In the genomic region with DNA sequence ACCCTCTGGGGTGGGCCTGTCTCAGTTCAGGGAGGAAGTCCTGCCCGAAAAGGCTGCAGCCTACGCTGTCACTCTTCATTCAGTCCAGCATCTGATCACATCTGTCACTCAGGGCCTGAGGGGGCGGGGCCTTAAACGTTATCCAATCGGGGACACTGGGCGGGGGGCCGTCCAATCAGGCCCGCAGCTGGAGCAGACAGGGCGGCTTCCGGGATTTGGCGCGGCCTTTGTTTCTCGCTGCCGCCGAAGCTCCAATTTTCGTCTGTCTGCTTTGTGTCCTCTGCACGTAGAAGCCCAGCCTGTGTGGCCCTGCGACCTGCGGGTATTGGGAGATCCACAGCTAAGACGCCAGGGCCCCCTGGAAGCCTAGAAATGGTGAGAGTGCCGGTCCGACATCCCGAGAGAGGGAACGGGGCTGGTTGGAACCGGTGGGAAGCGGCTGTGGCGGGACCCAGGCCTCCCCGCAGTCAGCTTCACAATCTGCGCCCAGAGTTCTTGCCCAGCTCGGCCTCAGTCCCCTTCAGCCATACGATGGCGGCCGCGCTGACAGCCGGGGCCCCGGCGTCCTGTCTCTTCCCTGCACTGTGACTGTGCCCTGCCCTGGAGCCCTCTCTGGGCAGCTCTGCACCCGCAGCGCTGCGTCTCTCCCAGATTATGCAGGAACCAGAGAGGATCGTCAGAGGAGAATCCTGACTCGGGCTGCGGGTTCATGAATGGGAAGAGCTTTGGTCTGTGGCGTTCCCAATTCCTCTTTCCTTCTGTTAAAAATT, we compare ENCODE assay signal across 8 cellular contexts. TPM values are rescaled to one million over a fixed set of nuclear protein-coding genes. Genes with fewer than 3 reads are reported as not detected.
A peak's percentile ranks its signal among the peaks of the same experiment; 100 is the strongest.
DNase-seq lines count a peak whose midpoint lies in the region; ATAC-seq and TF ChIP-seq lines count a peak whose summit lies in the region.

ZNF730 (plus strand) TSS at position 224 of the 770 bp plus-strand sequence; CDS start at position 373, 149 bp downstream.

- peak; percentile 61 for DNase-seq in NCI-H345 (lab: John Stamatoyannopoulos, UW)
- DNase-seq in activated T-cell treated with anti-CD3 and anti-CD28 coated beads for 4 hours: peak; percentile 18
- DNase-seq in fibroblast of mammary gland (ENCODE audit: low read depth): peak; percentile 83
- DNase-seq in naive thymus-derived CD4-positive, alpha-beta T cell: peak in 8 of 9 donors; percentile 5 to 50 (median 18)
- DNase-seq in stimulated activated naive B cell treated with anti-CD40 and anti-IgM and Interleukin-4, amounts not matched to agents 10 μg/mL and 1 μg/mL and 100 μg/mL, for 72 hours: peak; percentile 50
- no peak for DNase-seq in SW 1271 (lab: John Stamatoyannopoulos, UW)

- H3K9me3 ChIP-seq in ES-I3 (ENCODE audit: control insufficient read depth, insufficient read depth, low read length): no peaks in the 10 kb centered on the region
- no peaks in the 10 kb centered on the region for H3K9me3 ChIP-seq in naive thymus-derived CD4-positive, alpha-beta T cell (ENCODE audit: control insufficient read depth in 2 of 3, low read length in 3 of 3)

- peaks cover 3 to 41% (median 8%) of the 10 kb centered on the region in 11 donors for H3K9me3 Mint-ChIP-seq in naive thymus-derived CD4-positive, alpha-beta T cell
- peaks cover 0 to 2% of the 10 kb centered on the region in 2 donors for H3K9me3 Mint-ChIP-seq in stimulated activated naive B cell treated with anti-CD40 and anti-IgM and Interleukin-4, amounts not matched to agents 10 μg/mL and 1 μg/mL and 100 μg/mL, for 72 hours

- H3K4me1 ChIP-seq in ES-I3 (ENCODE audit: insufficient read depth, low read length): no peaks in the 10 kb centered on the region; the same call in 1 of the 2 replicates
- no peaks in the 10 kb centered on the region for H3K4me1 ChIP-seq in naive thymus-derived CD4-positive, alpha-beta T cell (ENCODE audit: control insufficient read depth in 2 of 2, insufficient read depth in 2 of 2, low read length in 2 of 2)

- peak; percentile 98 for ATAC-seq in HG02870 (IDR thresholded peaks at IDR 0.05; ENCODE audit: unreplicated experiment)
- peak; percentile 96 for ATAC-seq in naive thymus-derived CD4-positive, alpha-beta T cell
- ATAC-seq in stimulated activated naive B cell treated with anti-CD40 and anti-IgM and Interleukin-4, amounts not matched to agents 10 μg/mL and 1 μg/mL and 100 μg/mL, for 72 hours (replicated peaks): peak; percentile 93 to 94

- POLR2A ChIA-PET in naive thymus-derived CD4-positive, alpha-beta T cell (lab: Charles Lee): interaction anchor here (0.7 kb wide), 1 partner anchor 276 kb away, joined by 3 read pairs; no protein-coding TSS in a partner anchor

- peak within 1 kb of the TSS; percentile 41 to 85 (median 76) for H3K4me3 Mint-ChIP-seq in naive thymus-derived CD4-positive, alpha-beta T cell
- H3K4me3 Mint-ChIP-seq in stimulated activated naive B cell treated with anti-CD40 and anti-IgM and Interleukin-4, amounts not matched to agents 10 μg/mL and 1 μg/mL and 100 μg/mL, for 72 hours: peak within 1 kb of the TSS; percentile 93 to 96

- H3K9ac ChIP-seq in ES-I3 (ENCODE audit: low read depth, low read length): peak within 1 kb of the TSS; percentile 98

- no peaks in the 10 kb centered on the region for H3K27me3 ChIP-seq in naive thymus-derived CD4-positive, alpha-beta T cell (ENCODE audit: control insufficient read depth in 2 of 2, insufficient read depth in 2 of 2, low read length in 2 of 2)

- H3K36me3 Mint-ChIP-seq in naive thymus-derived CD4-positive, alpha-beta T cell: peaks cover 0 to 6% (median 0%) of the 10 kb centered on the region in 5 donors
- peaks cover 6 to 7% of the 10 kb centered on the region in 2 donors for H3K36me3 Mint-ChIP-seq in stimulated activated naive B cell treated with anti-CD40 and anti-IgM and Interleukin-4, amounts not matched to agents 10 μg/mL and 1 μg/mL and 100 μg/mL, for 72 hours

- H3K36me3 ChIP-seq in ES-I3 (ENCODE audit: insufficient read depth, low read length): no peaks in the 10 kb centered on the region; the same call in 1 of the 2 replicates
- no peaks in the 10 kb centered on the region for H3K36me3 ChIP-seq in naive thymus-derived CD4-positive, alpha-beta T cell (ENCODE audit: control insufficient read depth in 2 of 3, insufficient read depth in 3 of 3, low read length in 3 of 3)

- peaks cover 0 to 15% (median 2%) of the 10 kb centered on the region in 7 donors for H3K4me1 Mint-ChIP-seq in naive thymus-derived CD4-positive, alpha-beta T cell
- H3K4me1 Mint-ChIP-seq in stimulated activated naive B cell treated with anti-CD40 and anti-IgM and Interleukin-4, amounts not matched to agents 10 μg/mL and 1 μg/mL and 100 μg/mL, for 72 hours: peaks cover 2 to 4% of the 10 kb centered on the region in 2 donors

- peaks cover 0 to 41% (median 32%) of the 10 kb centered on the region in 5 donors for H3K27me3 Mint-ChIP-seq in naive thymus-derived CD4-positive, alpha-beta T cell
- no peaks in the 10 kb centered on the region for H3K27me3 Mint-ChIP-seq in stimulated activated naive B cell treated with anti-CD40 and anti-IgM and Interleukin-4, amounts not matched to agents 10 μg/mL and 1 μg/mL and 100 μg/mL, for 72 hours

- peak within 1 kb of the TSS; percentile 74 for H3K4me3 ChIP-seq in fibroblast of mammary gland (ENCODE audit: control insufficient read depth, low read depth, low read length)
- no peak within 1 kb of the TSS for H3K4me3 ChIP-seq in naive thymus-derived CD4-positive, alpha-beta T cell (ENCODE audit: low read length)

- H3K27ac ChIP-seq in naive thymus-derived CD4-positive, alpha-beta T cell (ENCODE audit: low read depth, low read length): no peak within 1 kb of the TSS

- CTCF ChIA-PET in naive thymus-derived CD4-positive, alpha-beta T cell (lab: Charles Lee): no interaction called here

- intact Hi-C loops in naive thymus-derived CD4-positive, alpha-beta T cell (cut with micrococcal nuclease): no loop called here

- H3K27ac Mint-ChIP-seq in naive thymus-derived CD4-positive, alpha-beta T cell: peak within 1 kb of the TSS in 2 of 9 donors; percentile 29 to 64
- H3K27ac Mint-ChIP-seq in stimulated activated naive B cell treated with anti-CD40 and anti-IgM and Interleukin-4, amounts not matched to agents 10 μg/mL and 1 μg/mL and 100 μg/mL, for 72 hours: peak within 1 kb of the TSS; percentile 94

- no peak for TF ChIP-seq CTCF in fibroblast of mammary gland (conservative IDR thresholded peaks at IDR 0.05; ENCODE audit: control insufficient read depth, insufficient read depth, low read depth, low read length)

RNA-seq across cellular contexts. Expression of gene ZNF730, which starts in this region (rescaled TPM):
- total RNA-seq in naive thymus-derived CD4-positive, alpha-beta T cell: under 1 TPM in 2 of 5 experiments, not detected in 3; 0.69 to 0.80 TPM
- not detected for polyA plus RNA-seq in naive thymus-derived CD4-positive, alpha-beta T cell

Comparison
In these comparisons a context has a peak if more than half of its experiments do, and no peak if none do; other contexts are left out.
1. Peak in DNase-seq and ATAC-seq in naive thymus-derived CD4-positive, alpha-beta T cell; RNA of the gene not detected or under 1 TPM.
2. DNase-seq: peak in NCI-H345 (single experiment), activated T-cell treated with anti-CD3 and anti-CD28 coated beads for 4 hours (single experiment), fibroblast of mammary gland (single experiment) and stimulated activated naive B cell treated with anti-CD40 and anti-IgM and Interleukin-4, amounts not matched to agents 10 μg/mL and 1 μg/mL and 100 μg/mL, for 72 hours (single experiment); none in SW 1271 (0 of 2).
3. Peak in every context shown above with its lines, with median percentiles within 50 percentile points of each other: ATAC-seq.